Comparison of ENCODE assay signal across 12 cellular contexts in genomic region chr6:13973422-13973821, GRCh38. TPM values are rescaled to one million over a fixed set of nuclear protein-coding genes. Genes with fewer than 3 reads are reported as not detected.
"Had no signal": no experiment of that assay in that cellular context is flagged by ENCODE, and none has a peak within 500 bp of the region (broad histone marks: within the 10 kb centered on the region; RNA-seq: fewer than 3 reads in every experiment).

No MANE protein-coding gene starts in this region.

RNA-seq across cellular contexts. Expression of gene RNF182, which starts 48.7 kb away (rescaled TPM):
- total RNA-seq: activated B cell treated with CpG ODN at 0.5 μM for 24 hours; activated CD4-positive, alpha-beta memory T cell treated with anti-CD3 and anti-CD28 coated beads for 36 hours; activated CD4-positive, alpha-beta memory T cell treated with anti-CD3 and anti-CD28 coated beads, Interleukin-2, amount 10 ng/mL, durations not matched to agents 7 days and 5 days; activated CD4-positive, alpha-beta T cell treated with anti-CD3 and anti-CD28 coated beads for 36 hours; activated CD4-positive, alpha-beta T cell treated with anti-CD3 and anti-CD28 coated beads, Interleukin-2, amount 10 ng/mL, durations not matched to agents 24 days and 14 days; activated CD4-positive, alpha-beta T cell treated with anti-CD3 and anti-CD28 coated beads, Interleukin-2, amount 10 ng/mL, durations not matched to agents 7 days and 5 days; activated CD8-positive, alpha-beta memory T cell treated with anti-CD3 and anti-CD28 coated beads for 36 hours; activated CD8-positive, alpha-beta memory T cell treated with anti-CD3 and anti-CD28 coated beads, Interleukin-2, amount 10 ng/mL, durations not matched to agents 7 days and 5 days; activated CD8-positive, alpha-beta T cell treated with anti-CD3 and anti-CD28 coated beads for 36 hours; activated CD8-positive, alpha-beta T cell treated with anti-CD3 and anti-CD28 coated beads, Interleukin-2, amount 10 ng/mL, durations not matched to agents 7 days and 5 days; T-helper 1 cell treated with Interleukin-12 subunit alpha and Interleukin-12 subunit beta and Interleukin-4 antibody, amounts not matched to agents 30 ng/mL and 1 ng/mL, for 36 hours; T-helper 2 cell treated with Interferon-gamma antibody and Interleukin-4, amounts not matched to agents 100 ng/mL and 5 ng/mL, for 36 hours had no signal
